In genomic region chr7:134514663-134515062, GRCh38 we compare ENCODE assay signal across 8 cellular contexts. TPM values are rescaled to one million over a fixed set of nuclear protein-coding genes. Genes with fewer than 3 reads are reported as not detected.
DNase-seq lines count a peak whose midpoint lies in the region; ATAC-seq and TF ChIP-seq lines count a peak whose summit lies in the region.

No MANE protein-coding gene starts in this region.

- no peak overlapping the region for H3K56ac ChIP-seq in mesendoderm (ENCODE audit: low read length)

- no peak overlapping the region for H3K27ac Mint-ChIP-seq in endodermal cell
- H3K27ac Mint-ChIP-seq in activated T-helper 2 cell treated with anti-CD3 and anti-CD28 coated beads, Interferon-gamma antibody, Interleukin-2, Interleukin-4, amounts not matched to agents 10 μg/mL and 5 μg/mL and 100 μg/mL, durations not matched to agents 14 hours and 24 hours and 36 hours = no peak overlapping the region

- no peak overlapping the region for H2BK120ac ChIP-seq in mesendoderm (ENCODE audit: low read depth, low read length)

- H3K27ac ChIP-seq in SJCRH30 (no peak overlapping the region), endodermal cell (ENCODE audit: low read depth, low read length) (no peak overlapping the region), mesendoderm (ENCODE audit: low read depth, low read length) (no peak overlapping the region)

- no peak overlapping the region for H4K8ac ChIP-seq in mesendoderm (ENCODE audit: low read depth, low read length)

- TF ChIP-seq CTCF in endodermal cell (conservative IDR thresholded peaks at IDR 0.05) = peak; percentile 87

- H3K27me3 Mint-ChIP-seq in endodermal cell (ENCODE audit: insufficient read depth) = peaks cover 22% of the 10 kb centered on the region
- peaks cover 8% of the 10 kb centered on the region for H3K27me3 Mint-ChIP-seq in activated T-helper 2 cell treated with anti-CD3 and anti-CD28 coated beads, Interferon-gamma antibody, Interleukin-2, Interleukin-4, amounts not matched to agents 10 μg/mL and 5 μg/mL and 100 μg/mL, durations not matched to agents 14 hours and 24 hours and 36 hours (ENCODE audit: low read depth)

- no peak overlapping the region for H2BK15ac ChIP-seq in mesendoderm (replicated peaks; ENCODE audit: low read depth)

- intact Hi-C loops in activated T-helper 2 cell treated with anti-CD3 and anti-CD28 coated beads, Interferon-gamma antibody, Interleukin-2, Interleukin-4, amounts not matched to agents 10 μg/mL and 5 μg/mL and 100 μg/mL, durations not matched to agents 14 hours and 24 hours and 36 hours (cut with micrococcal nuclease) = loop anchor here (1.0 to 10.0 kb wide), 3 partner anchors 82 to 440 kb away; no protein-coding TSS in a partner anchor

- H3K79me1 ChIP-seq in mesendoderm (ENCODE audit: low read length) = no peaks in the 10 kb centered on the region

- H3K4me1 Mint-ChIP-seq in endodermal cell = no peaks in the 10 kb centered on the region
- H3K4me1 Mint-ChIP-seq in activated T-helper 2 cell treated with anti-CD3 and anti-CD28 coated beads, Interferon-gamma antibody, Interleukin-2, Interleukin-4, amounts not matched to agents 10 μg/mL and 5 μg/mL and 100 μg/mL, durations not matched to agents 14 hours and 24 hours and 36 hours (ENCODE audit: low read depth) = peaks cover 7% of the 10 kb centered on the region

- no peaks in the 10 kb centered on the region for H3K9me3 Mint-ChIP-seq in endodermal cell
- no peaks in the 10 kb centered on the region for H3K9me3 Mint-ChIP-seq in activated T-helper 2 cell treated with anti-CD3 and anti-CD28 coated beads, Interferon-gamma antibody, Interleukin-2, Interleukin-4, amounts not matched to agents 10 μg/mL and 5 μg/mL and 100 μg/mL, durations not matched to agents 14 hours and 24 hours and 36 hours

- H3K9ac ChIP-seq in endodermal cell (ENCODE audit: extremely low read depth, low read length, poor library complexity, severe bottlenecking) (no peak overlapping the region), mesendoderm (ENCODE audit: low read length) (no peak overlapping the region)

- H3K9me3 ChIP-seq in SJCRH30 (replicated peaks) = no peaks in the 10 kb centered on the region
- H3K9me3 ChIP-seq in endodermal cell (ENCODE audit: control insufficient read depth, low read length) = no peaks in the 10 kb centered on the region

- no peak overlapping the region for H3K4me2 ChIP-seq in mesendoderm (ENCODE audit: low read length)

- no peak overlapping the region for H2BK5ac ChIP-seq in mesendoderm (ENCODE audit: low read length)

- peaks cover 17% of the 10 kb centered on the region for H3K4me1 ChIP-seq in SJCRH30
- H3K4me1 ChIP-seq in endodermal cell (ENCODE audit: control insufficient read depth, insufficient read depth, low read length) = peaks cover 3% of the 10 kb centered on the region
- H3K4me1 ChIP-seq in mesendoderm (ENCODE audit: control insufficient read depth, low read depth, low read length) = no peaks in the 10 kb centered on the region

- H3K23ac ChIP-seq in mesendoderm (ENCODE audit: low read length) = no peak overlapping the region

- no peaks in the 10 kb centered on the region for H3K36me3 Mint-ChIP-seq in endodermal cell (ENCODE audit: low read depth)
- H3K36me3 Mint-ChIP-seq in activated T-helper 2 cell treated with anti-CD3 and anti-CD28 coated beads, Interferon-gamma antibody, Interleukin-2, Interleukin-4, amounts not matched to agents 10 μg/mL and 5 μg/mL and 100 μg/mL, durations not matched to agents 14 hours and 24 hours and 36 hours (ENCODE audit: low read depth) = no peaks in the 10 kb centered on the region

- H3K27me3 ChIP-seq in SJCRH30 = no peaks in the 10 kb centered on the region
- H3K27me3 ChIP-seq in endodermal cell (ENCODE audit: control insufficient read depth, insufficient read depth, low read length, poor library complexity, severe bottlenecking) = peaks cover 5% of the 10 kb centered on the region
- no peaks in the 10 kb centered on the region for H3K27me3 ChIP-seq in mesendoderm (ENCODE audit: insufficient read depth, low read length, poor library complexity)

- 5 to 14% methylated on average over 2 to 4 of the region's 4 CpGs for WGBS in endodermal cell (ENCODE audit: insufficient coverage in 1 of 2, insufficient read length in 1 of 2), 2 experiments
- no CpG with 5 or more reads among the region's 4 CpGs for WGBS in mesendoderm (ENCODE audit: extremely low coverage, insufficient coverage, low lambda C conversion rate)

- peak; percentile 50 for ATAC-seq in GM21717 (IDR thresholded peaks at IDR 0.05; ENCODE audit: unreplicated experiment)
- ATAC-seq in HG03025 (IDR thresholded peaks at IDR 0.05; ENCODE audit: low FRiP score, unreplicated experiment) = no peak

- H3K4ac ChIP-seq in mesendoderm (ENCODE audit: low read depth, low read length) = no peak overlapping the region

- H4K5ac ChIP-seq in mesendoderm (ENCODE audit: low read length) = no peak overlapping the region

- H3K4me3 Mint-ChIP-seq in endodermal cell = no peak overlapping the region
- no peak overlapping the region for H3K4me3 Mint-ChIP-seq in activated T-helper 2 cell treated with anti-CD3 and anti-CD28 coated beads, Interferon-gamma antibody, Interleukin-2, Interleukin-4, amounts not matched to agents 10 μg/mL and 5 μg/mL and 100 μg/mL, durations not matched to agents 14 hours and 24 hours and 36 hours (ENCODE audit: low read depth)

- H3K36me3 ChIP-seq in SJCRH30 (no peaks in the 10 kb centered on the region), endodermal cell (ENCODE audit: control insufficient read depth, insufficient read depth, low read length) (no peaks in the 10 kb centered on the region), mesendoderm (ENCODE audit: control insufficient read depth, insufficient read depth, low read length) (no peaks in the 10 kb centered on the region)

- H2AK5ac ChIP-seq in mesendoderm (ENCODE audit: low read length) = no peak overlapping the region

- H3K4me3 ChIP-seq in SJCRH30 (no peak overlapping the region), endodermal cell (ENCODE audit: low read length) (no peak overlapping the region), mesendoderm (ENCODE audit: low read length) (no peak overlapping the region)

- H3K79me2 ChIP-seq in mesendoderm (ENCODE audit: control insufficient read depth, insufficient read depth, low read length) = no peaks in the 10 kb centered on the region

- no peak overlapping the region for H3K18ac ChIP-seq in mesendoderm (ENCODE audit: low read length)

- DNase-seq in DMS53 treated with DMSO at 0.1 percent for 48 hours (lab: John Stamatoyannopoulos, UW; ENCODE audit: unreplicated experiment) = peak; percentile 80
- DNase-seq in NCI-H1048 (lab: John Stamatoyannopoulos, UW) = peak; percentile 44
- peak; percentile 49 to 86 for DNase-seq in SJCRH30
- no peak for DNase-seq in endodermal cell
- peak; percentile 81 for DNase-seq in mesendoderm
- DNase-seq in activated T-helper 2 cell treated with anti-CD3 and anti-CD28 coated beads, Interferon-gamma antibody, Interleukin-2, Interleukin-4, amounts not matched to agents 10 μg/mL and 5 μg/mL and 100 μg/mL, durations not matched to agents 14 hours and 24 hours and 36 hours (ENCODE audit: low spot score) = no peak

RNA-seq across cellular contexts. Expression of gene AKR1B10, which starts 12.7 kb away (rescaled TPM):
- total RNA-seq in SJCRH30 (2014; rRNA removed; shearing (Covaris generic)) = 0.06 and 0.68 TPM in 2 replicates
- total RNA-seq in endodermal cell = under 1 TPM; 0.51 to 0.93 TPM
- polyA plus RNA-seq in endodermal cell (2013, experiment 1 of 2) = 0.18 TPM
- 0.17 TPM for polyA plus RNA-seq in endodermal cell (2013, experiment 2 of 2)
- not detected for polyA plus RNA-seq in mesendoderm (2013, experiment 1 of 2)
- polyA plus RNA-seq in mesendoderm (2013, experiment 2 of 2) = 0.06 TPM
- not detected in 2 replicates for total RNA-seq in activated T-helper 2 cell treated with anti-CD3 and anti-CD28 coated beads, Interferon-gamma antibody, Interleukin-2, Interleukin-4, amounts not matched to agents 10 μg/mL and 5 μg/mL and 100 μg/mL, durations not matched to agents 14 hours and 24 hours and 36 hours

RNA-seq across cellular contexts. Expression of gene AKR1B15, which starts 34.2 kb away (rescaled TPM):
- not detected in 2 replicates for total RNA-seq in SJCRH30 (2014; rRNA removed; shearing (Covaris generic))
- total RNA-seq in endodermal cell = not detected
- polyA plus RNA-seq in endodermal cell (2013, experiment 1 of 2) = 0.14 TPM
- 0.17 TPM for polyA plus RNA-seq in endodermal cell (2013, experiment 2 of 2)
- polyA plus RNA-seq in mesendoderm (2013, experiment 1 of 2) = 0.10 TPM
- polyA plus RNA-seq in mesendoderm (2013, experiment 2 of 2) = 0.04 TPM
- total RNA-seq in activated T-helper 2 cell treated with anti-CD3 and anti-CD28 coated beads, Interferon-gamma antibody, Interleukin-2, Interleukin-4, amounts not matched to agents 10 μg/mL and 5 μg/mL and 100 μg/mL, durations not matched to agents 14 hours and 24 hours and 36 hours = not detected in 2 replicates

RNA-seq across cellular contexts. Expression of gene AKR1B1, which starts 55.8 kb away (rescaled TPM):
- total RNA-seq in SJCRH30 (2014; rRNA removed; shearing (Covaris generic)) = 141 and 145 TPM in 2 replicates
- 100 to 1,000 TPM; 152 to 216 TPM for total RNA-seq in endodermal cell
- 148 TPM for polyA plus RNA-seq in endodermal cell (2013, experiment 1 of 2)
- 146 TPM for polyA plus RNA-seq in endodermal cell (2013, experiment 2 of 2)
- polyA plus RNA-seq in mesendoderm (2013, experiment 1 of 2) = 132 TPM
- 136 TPM for polyA plus RNA-seq in mesendoderm (2013, experiment 2 of 2)
- total RNA-seq in activated T-helper 2 cell treated with anti-CD3 and anti-CD28 coated beads, Interferon-gamma antibody, Interleukin-2, Interleukin-4, amounts not matched to agents 10 μg/mL and 5 μg/mL and 100 μg/mL, durations not matched to agents 14 hours and 24 hours and 36 hours = 102 and 107 TPM in 2 replicates

Comparison
In these comparisons a context has a peak if more than half of its experiments do, and no peak if none do; other contexts are left out.
1. DNase-seq: peak in DMS53 treated with DMSO at 0.1 percent for 48 hours (single experiment), NCI-H1048 (single experiment), SJCRH30 (2 of 2) and mesendoderm (single experiment); none in endodermal cell (single experiment) and activated T-helper 2 cell treated with anti-CD3 and anti-CD28 coated beads, Interferon-gamma antibody, Interleukin-2, Interleukin-4, amounts not matched to agents 10 μg/mL and 5 μg/mL and 100 μg/mL, durations not matched to agents 14 hours and 24 hours and 36 hours (single experiment).